ENCODE assay signal across 1 cellular context in genomic region chr6:52371656-52372151, GRCh38.
TF ChIP-seq lines count a peak whose summit lies in the region.

No MANE protein-coding gene starts in this region.

TF ChIP-seq in HepG2, 621 proteins besides CTCF, POLR2A, EP300 and RAD21 (continued from another document and continues in another):
- TF ChIP-seq ZNF766 (CRISPR knock-in tag; IDR thresholded peaks at IDR 0.05; ENCODE audit: borderline replicate concordance) (no peak), ZGPAT (CRISPR knock-in tag; IDR thresholded peaks at IDR 0.05) (peak; percentile 60), NFYC (CRISPR knock-in tag; IDR thresholded peaks at IDR 0.05) (no peak), MEF2D (CRISPR knock-in tag; IDR thresholded peaks at IDR 0.05) (0 out of 2 replicates have a peak, but pooled peaks have one; percentile 25), HHEX (CRISPR knock-in tag; IDR thresholded peaks at IDR 0.05) (0 out of 2 replicates have a peak, but pooled peaks have one; percentile 54), ZNF230 (CRISPR knock-in tag; IDR thresholded peaks at IDR 0.05) (no peak), ZNF614 (CRISPR knock-in tag; IDR thresholded peaks at IDR 0.05; ENCODE audit: borderline replicate concordance) (peak; percentile 96), ZNF556 (CRISPR knock-in tag; IDR thresholded peaks at IDR 0.05; ENCODE audit: borderline replicate concordance) (no peak; the same call in 1 of the 2 replicates), SOX5 (CRISPR knock-in tag; IDR thresholded peaks at IDR 0.05; ENCODE audit: borderline replicate concordance) (peak; percentile 79), RBM22 (optimal IDR thresholded peaks at IDR 0.05; ENCODE audit: low read length) (peak; percentile 46), ZSCAN22 (CRISPR knock-in tag; IDR thresholded peaks at IDR 0.05) (no peak), SAP130 (CRISPR knock-in tag; IDR thresholded peaks at IDR 0.05; ENCODE audit: low read depth) (peak; percentile 76), WIZ (CRISPR knock-in tag; IDR thresholded peaks at IDR 0.05) (no peak), FLYWCH1 (CRISPR knock-in tag; IDR thresholded peaks at IDR 0.05) (no peak), ZNF281 (CRISPR knock-in tag; IDR thresholded peaks at IDR 0.05; ENCODE audit: borderline replicate concordance) (no peak; the same call in 1 of the 2 replicates), JUND (CRISPR knock-in tag; IDR thresholded peaks at IDR 0.05) (no peak), U2AF1 (optimal IDR thresholded peaks at IDR 0.05; ENCODE audit: low read depth, low read length) (no peak), YEATS4 (CRISPR knock-in tag; IDR thresholded peaks at IDR 0.05; ENCODE audit: borderline replicate concordance) (no peak), ZSCAN21 (CRISPR knock-in tag; IDR thresholded peaks at IDR 0.05; ENCODE audit: borderline replicate concordance) (peak; percentile 89), CEBPB (IDR thresholded peaks at IDR 0.05; ENCODE audit: borderline replicate concordance, low read depth, low read length) (peak; percentile 100), BCL3 (CRISPR knock-in tag; IDR thresholded peaks at IDR 0.05) (no peak), ZFP82 (CRISPR knock-in tag; IDR thresholded peaks at IDR 0.05; ENCODE audit: borderline replicate concordance) (no peak), ZNF670 (CRISPR knock-in tag; IDR thresholded peaks at IDR 0.05; ENCODE audit: borderline replicate concordance) (no peak), ZNF547 (CRISPR knock-in tag; IDR thresholded peaks at IDR 0.05) (no peak), MXI1 (IDR thresholded peaks at IDR 0.05; ENCODE audit: borderline replicate concordance, low read depth, low read length) (no peak), ZNF124 (CRISPR knock-in tag; IDR thresholded peaks at IDR 0.05) (peak; percentile 67; the same call in 1 of the 2 replicates), ARNT (IDR thresholded peaks at IDR 0.05) (no peak), ZBTB43 (CRISPR knock-in tag; conservative IDR thresholded peaks at IDR 0.05) (peak; percentile 17; the same call in 1 of the 2 replicates), ZNF280D (CRISPR knock-in tag; IDR thresholded peaks at IDR 0.05) (peak; percentile 60; the same call in 1 of the 2 replicates), HOXA5 (CRISPR knock-in tag; IDR thresholded peaks at IDR 0.05) (no peak), TBL1XR1 (IDR thresholded peaks at IDR 0.05; ENCODE audit: borderline replicate concordance, low read length, partially characterized antibody) (peak; percentile 49), ZNF567 (CRISPR knock-in tag; IDR thresholded peaks at IDR 0.05; ENCODE audit: borderline replicate concordance) (no peak)
- TF ChIP-seq, protein P1, sequence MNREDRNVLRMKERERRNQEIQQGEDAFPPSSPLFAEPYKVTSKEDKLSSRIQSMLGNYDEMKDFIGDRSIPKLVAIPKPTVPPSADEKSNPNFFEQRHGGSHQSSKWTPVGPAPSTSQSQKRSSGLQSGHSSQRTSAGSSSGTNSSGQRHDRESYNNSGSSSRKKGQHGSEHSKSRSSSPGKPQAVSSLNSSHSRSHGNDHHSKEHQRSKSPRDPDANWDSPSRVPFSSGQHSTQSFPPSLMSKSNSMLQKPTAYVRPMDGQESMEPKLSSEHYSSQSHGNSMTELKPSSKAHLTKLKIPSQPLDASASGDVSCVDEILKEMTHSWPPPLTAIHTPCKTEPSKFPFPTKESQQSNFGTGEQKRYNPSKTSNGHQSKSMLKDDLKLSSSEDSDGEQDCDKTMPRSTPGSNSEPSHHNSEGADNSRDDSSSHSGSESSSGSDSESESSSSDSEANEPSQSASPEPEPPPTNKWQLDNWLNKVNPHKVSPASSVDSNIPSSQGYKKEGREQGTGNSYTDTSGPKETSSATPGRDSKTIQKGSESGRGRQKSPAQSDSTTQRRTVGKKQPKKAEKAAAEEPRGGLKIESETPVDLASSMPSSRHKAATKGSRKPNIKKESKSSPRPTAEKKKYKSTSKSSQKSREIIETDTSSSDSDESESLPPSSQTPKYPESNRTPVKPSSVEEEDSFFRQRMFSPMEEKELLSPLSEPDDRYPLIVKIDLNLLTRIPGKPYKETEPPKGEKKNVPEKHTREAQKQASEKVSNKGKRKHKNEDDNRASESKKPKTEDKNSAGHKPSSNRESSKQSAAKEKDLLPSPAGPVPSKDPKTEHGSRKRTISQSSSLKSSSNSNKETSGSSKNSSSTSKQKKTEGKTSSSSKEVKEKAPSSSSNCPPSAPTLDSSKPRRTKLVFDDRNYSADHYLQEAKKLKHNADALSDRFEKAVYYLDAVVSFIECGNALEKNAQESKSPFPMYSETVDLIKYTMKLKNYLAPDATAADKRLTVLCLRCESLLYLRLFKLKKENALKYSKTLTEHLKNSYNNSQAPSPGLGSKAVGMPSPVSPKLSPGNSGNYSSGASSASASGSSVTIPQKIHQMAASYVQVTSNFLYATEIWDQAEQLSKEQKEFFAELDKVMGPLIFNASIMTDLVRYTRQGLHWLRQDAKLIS (CRISPR knock-in tag; IDR thresholded peaks at IDR 0.05), result no peak
- TF ChIP-seq, protein P2, sequence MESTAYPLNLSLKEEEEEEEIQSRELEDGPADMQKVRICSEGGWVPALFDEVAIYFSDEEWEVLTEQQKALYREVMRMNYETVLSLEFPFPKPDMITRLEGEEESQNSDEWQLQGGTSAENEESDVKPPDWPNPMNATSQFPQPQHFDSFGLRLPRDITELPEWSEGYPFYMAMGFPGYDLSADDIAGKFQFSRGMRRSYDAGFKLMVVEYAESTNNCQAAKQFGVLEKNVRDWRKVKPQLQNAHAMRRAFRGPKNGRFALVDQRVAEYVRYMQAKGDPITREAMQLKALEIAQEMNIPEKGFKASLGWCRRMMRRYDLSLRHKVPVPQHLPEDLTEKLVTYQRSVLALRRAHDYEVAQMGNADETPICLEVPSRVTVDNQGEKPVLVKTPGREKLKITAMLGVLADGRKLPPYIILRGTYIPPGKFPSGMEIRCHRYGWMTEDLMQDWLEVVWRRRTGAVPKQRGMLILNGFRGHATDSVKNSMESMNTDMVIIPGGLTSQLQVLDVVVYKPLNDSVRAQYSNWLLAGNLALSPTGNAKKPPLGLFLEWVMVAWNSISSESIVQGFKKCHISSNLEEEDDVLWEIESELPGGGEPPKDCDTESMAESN (CRISPR knock-in tag; conservative IDR thresholded peaks at IDR 0.05), result no peak
- TF ChIP-seq, protein P3, sequence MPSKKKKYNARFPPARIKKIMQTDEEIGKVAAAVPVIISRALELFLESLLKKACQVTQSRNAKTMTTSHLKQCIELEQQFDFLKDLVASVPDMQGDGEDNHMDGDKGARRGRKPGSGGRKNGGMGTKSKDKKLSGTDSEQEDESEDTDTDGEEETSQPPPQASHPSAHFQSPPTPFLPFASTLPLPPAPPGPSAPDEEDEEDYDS (CRISPR knock-in tag; IDR thresholded peaks at IDR 0.05), result no peak
- TF ChIP-seq, protein P4, sequence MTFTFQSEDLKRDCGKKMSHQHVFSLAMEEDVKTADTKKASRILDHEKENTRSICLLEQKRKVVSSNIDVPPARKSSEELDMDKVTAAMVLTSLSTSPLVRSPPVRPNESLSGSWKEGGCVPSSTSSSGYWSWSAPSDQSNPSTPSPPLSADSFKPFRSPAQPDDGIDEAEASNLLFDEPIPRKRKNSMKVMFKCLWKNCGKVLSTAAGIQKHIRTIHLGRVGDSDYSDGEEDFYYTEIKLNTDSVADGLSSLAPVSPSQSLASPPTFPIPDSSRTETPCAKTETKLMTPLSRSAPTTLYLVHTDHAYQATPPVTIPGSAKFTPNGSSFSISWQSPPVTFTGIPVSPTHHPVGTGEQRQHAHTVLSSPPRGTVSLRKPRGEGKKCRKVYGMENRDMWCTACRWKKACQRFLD (CRISPR knock-in tag; IDR thresholded peaks at IDR 0.05; ENCODE audit: borderline replicate concordance), result no peak
- TF ChIP-seq, protein P5, sequence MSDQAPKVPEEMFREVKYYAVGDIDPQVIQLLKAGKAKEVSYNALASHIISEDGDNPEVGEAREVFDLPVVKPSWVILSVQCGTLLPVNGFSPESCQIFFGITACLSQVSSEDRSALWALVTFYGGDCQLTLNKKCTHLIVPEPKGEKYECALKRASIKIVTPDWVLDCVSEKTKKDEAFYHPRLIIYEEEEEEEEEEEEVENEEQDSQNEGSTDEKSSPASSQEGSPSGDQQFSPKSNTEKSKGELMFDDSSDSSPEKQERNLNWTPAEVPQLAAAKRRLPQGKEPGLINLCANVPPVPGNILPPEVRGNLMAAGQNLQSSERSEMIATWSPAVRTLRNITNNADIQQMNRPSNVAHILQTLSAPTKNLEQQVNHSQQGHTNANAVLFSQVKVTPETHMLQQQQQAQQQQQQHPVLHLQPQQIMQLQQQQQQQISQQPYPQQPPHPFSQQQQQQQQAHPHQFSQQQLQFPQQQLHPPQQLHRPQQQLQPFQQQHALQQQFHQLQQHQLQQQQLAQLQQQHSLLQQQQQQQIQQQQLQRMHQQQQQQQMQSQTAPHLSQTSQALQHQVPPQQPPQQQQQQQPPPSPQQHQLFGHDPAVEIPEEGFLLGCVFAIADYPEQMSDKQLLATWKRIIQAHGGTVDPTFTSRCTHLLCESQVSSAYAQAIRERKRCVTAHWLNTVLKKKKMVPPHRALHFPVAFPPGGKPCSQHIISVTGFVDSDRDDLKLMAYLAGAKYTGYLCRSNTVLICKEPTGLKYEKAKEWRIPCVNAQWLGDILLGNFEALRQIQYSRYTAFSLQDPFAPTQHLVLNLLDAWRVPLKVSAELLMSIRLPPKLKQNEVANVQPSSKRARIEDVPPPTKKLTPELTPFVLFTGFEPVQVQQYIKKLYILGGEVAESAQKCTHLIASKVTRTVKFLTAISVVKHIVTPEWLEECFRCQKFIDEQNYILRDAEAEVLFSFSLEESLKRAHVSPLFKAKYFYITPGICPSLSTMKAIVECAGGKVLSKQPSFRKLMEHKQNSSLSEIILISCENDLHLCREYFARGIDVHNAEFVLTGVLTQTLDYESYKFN (CRISPR knock-in tag; conservative IDR thresholded peaks at IDR 0.05), result peak; percentile 80
- TF ChIP-seq, protein P6, sequence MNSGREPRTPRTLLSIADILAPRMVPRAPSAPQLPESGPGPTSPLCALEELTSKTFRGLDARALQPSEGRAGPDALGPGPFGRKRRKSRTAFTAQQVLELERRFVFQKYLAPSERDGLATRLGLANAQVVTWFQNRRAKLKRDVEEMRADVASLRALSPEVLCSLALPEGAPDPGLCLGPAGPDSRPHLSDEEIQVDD (CRISPR knock-in tag; IDR thresholded peaks at IDR 0.05; ENCODE audit: borderline replicate concordance), result no peak
